ENCODE assay signal across 8 cellular contexts in the genomic region with DNA sequence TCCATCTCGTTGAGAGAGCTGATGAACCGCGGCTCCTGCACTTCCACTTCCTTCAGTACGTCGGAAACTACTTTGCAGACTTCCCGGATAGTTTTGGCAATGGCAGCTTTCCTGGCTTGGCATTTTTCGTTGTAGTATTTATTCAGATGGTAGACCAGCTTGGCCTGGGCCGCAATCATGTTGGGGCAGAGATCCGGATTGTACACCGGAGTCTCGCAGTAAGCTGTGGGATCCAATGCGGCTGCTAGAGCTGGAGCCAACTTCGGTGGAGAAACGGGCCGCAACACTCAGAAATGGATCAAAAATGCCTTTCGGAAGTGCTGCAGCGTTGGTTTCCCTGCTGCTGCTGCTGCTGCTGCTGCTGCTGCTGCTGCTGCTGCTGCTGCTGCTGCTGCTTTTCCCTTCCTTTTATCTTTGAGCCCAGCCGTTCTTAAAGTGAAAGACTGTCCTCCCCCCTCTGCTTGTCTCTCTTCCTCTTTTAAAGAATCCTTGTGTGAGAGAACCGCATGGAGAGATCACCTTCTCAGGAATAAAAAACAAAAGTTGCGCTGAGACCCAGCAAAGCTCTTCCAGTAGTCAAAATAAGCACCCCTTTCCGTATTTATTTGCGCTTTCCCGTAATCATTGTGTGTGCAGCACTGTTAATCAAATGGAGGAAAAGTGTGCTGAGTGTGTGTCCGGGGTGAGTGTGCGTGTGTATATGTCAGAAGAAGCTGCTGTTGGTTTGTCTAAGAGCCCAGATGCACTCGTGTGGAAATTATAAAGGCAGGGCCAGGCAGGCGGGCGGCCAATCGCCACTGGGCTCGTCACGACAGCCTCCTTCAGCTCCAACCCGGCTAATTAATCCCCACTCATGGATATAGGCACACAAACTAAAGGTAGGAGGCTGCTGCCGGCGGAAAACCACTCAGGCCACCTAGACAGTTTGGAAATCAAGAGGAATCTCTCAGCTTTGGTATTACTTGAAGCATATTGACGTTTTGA. TPM values are rescaled to one million over a fixed set of nuclear protein-coding genes. Genes with fewer than 3 reads are reported as not detected.
A peak's percentile ranks its signal among the peaks of the same experiment; 100 is the strongest.
DNase-seq lines count a peak whose midpoint lies in the region; ATAC-seq and TF ChIP-seq lines count a peak whose summit lies in the region.

A gene (minus strand): TSS at position 730 of the 984 bp plus-strand sequence. CDS start 551 bp downstream, at position 179.

- peaks cover 9 to 10% of the 10 kb centered on the region in 2 experiments for H3K9me3 ChIP-seq in CD4-positive, CD25-positive, alpha-beta regulatory T cell (ENCODE audit: control insufficient read depth in 2 of 2, low read length in 2 of 2)
- H3K9me3 ChIP-seq in IMR-90 (ENCODE audit: control insufficient read depth, insufficient read depth, low read length) (peaks cover 6% of the 10 kb centered on the region; the same call in 1 of the 2 replicates), neutrophil (no peaks in the 10 kb centered on the region)

- no peak for ATAC-seq in CD4-positive, CD25-positive, alpha-beta regulatory T cell (ENCODE audit: low read depth in 2 of 2)
- ATAC-seq in IMR-90 (ENCODE audit: low read depth) = peak; percentile 69
- no peak for ATAC-seq in activated B cell treated with CpG ODN at 0.5 μM for 24 hours (ENCODE audit: low read depth)
- no peak for ATAC-seq in GM18907 (IDR thresholded peaks at IDR 0.05; ENCODE audit: unreplicated experiment)

- in situ Hi-C loops in IMR-90 (cut with MboI; ENCODE audit: low sequenced_read_pairs) = no loop called here

- no peak within 1 kb of the TSS for H2BK15ac ChIP-seq in IMR-90 (ENCODE audit: low read depth, low read length)

- H4K20me1 ChIP-seq in IMR-90 (ENCODE audit: insufficient read depth, low read length) = no peaks in the 10 kb centered on the region

- no peak within 1 kb of the TSS for H3K4me3 ChIP-seq in CD4-positive, CD25-positive, alpha-beta regulatory T cell (ENCODE audit: low read depth, low read length)
- H3K4me3 ChIP-seq in IMR-90 (ENCODE audit: insufficient read depth, low read depth, low read length) (peak within 1 kb of the TSS; percentile 43), neutrophil (ENCODE audit: low read depth in 1 of 2, low read length in 1 of 2) (peak within 1 kb of the TSS; percentile 7 to 9)

- peak within 1 kb of the TSS in 3 of 4 donors; percentile 33 to 68 (median 60) for H3K4me3 Mint-ChIP-seq in CD4-positive, CD25-positive, alpha-beta regulatory T cell
- H3K4me3 Mint-ChIP-seq in activated B cell treated with CpG ODN at 0.5 μM for 24 hours = peak within 1 kb of the TSS; percentile 76

- H3K4me1 ChIP-seq in CD4-positive, CD25-positive, alpha-beta regulatory T cell (ENCODE audit: control insufficient read depth, insufficient read depth, low read length, poor library complexity, severe bottlenecking) = no peaks in the 10 kb centered on the region
- H3K4me1 ChIP-seq in IMR-90 (ENCODE audit: control insufficient read depth, insufficient read depth, low read length) (no peaks in the 10 kb centered on the region), neutrophil (ENCODE audit: control insufficient read depth in 1 of 2, insufficient read depth in 1 of 2, low read depth in 1 of 2, low read length in 1 of 2) (peaks cover 7 to 11% of the 10 kb centered on the region in 2 experiments)

- peak within 1 kb of the TSS; percentile 9; the same call in 1 of the 2 replicates for H3K4ac ChIP-seq in IMR-90 (ENCODE audit: low read depth, low read length)

- peaks cover 0 to 24% (median 7%) of the 10 kb centered on the region in 4 donors for H3K4me1 Mint-ChIP-seq in CD4-positive, CD25-positive, alpha-beta regulatory T cell
- H3K4me1 Mint-ChIP-seq in activated B cell treated with CpG ODN at 0.5 μM for 24 hours = peaks cover 33% of the 10 kb centered on the region

- H3K27me3 ChIP-seq in CD4-positive, CD25-positive, alpha-beta regulatory T cell (ENCODE audit: control insufficient read depth, insufficient read depth, low read length) = peaks cover 30% of the 10 kb centered on the region
- H3K27me3 ChIP-seq in IMR-90 (ENCODE audit: control insufficient read depth, insufficient read depth, low read length) = peaks cover 54% of the 10 kb centered on the region
- H3K27me3 ChIP-seq in neutrophil = peaks cover 100% of the 10 kb centered on the region

- no peak within 1 kb of the TSS for H4K5ac ChIP-seq in IMR-90 (ENCODE audit: low read depth, low read length)

- DNase-seq in CD4-positive, CD25-positive, alpha-beta regulatory T cell = peak in 1 of 3 donors; percentile 19
- DNase-seq in IMR-90 (peak; percentile 19), activated B cell treated with CpG ODN at 0.5 μM for 24 hours (no peak), germinal center (ENCODE audit: low spot score) (peak; percentile 5), NCI-H146 (lab: John Stamatoyannopoulos, UW) (no peak)
- DNase-seq in activated naive CD4-positive, alpha-beta T cell treated with Interleukin-2 at 50 U/mL for 16 hours = no peak

- no peak within 1 kb of the TSS for H2BK5ac ChIP-seq in IMR-90 (ENCODE audit: low read depth, low read length, poor library complexity, severe bottlenecking)

- no peak for TF ChIP-seq RAD21 in IMR-90 (IDR thresholded peaks at IDR 0.05; ENCODE audit: low read length)

- POLR2A ChIA-PET in IMR-90 (lab: Charles Lee; ENCODE audit: unreplicated experiment) = interaction anchor here (0.5 to 0.9 kb wide), 2 partner anchors 109 to 267 kb away, joined by 3 to 5 read pairs; no protein-coding TSS in a partner anchor
- POLR2A ChIA-PET in activated B cell treated with CpG ODN at 0.5 μM for 24 hours (lab: Charles Lee) = no interaction called here

- no peak for TF ChIP-seq POLR2A in IMR-90 (IDR thresholded peaks at IDR 0.05; ENCODE audit: low read depth, low read length)

- H3K79me1 ChIP-seq in IMR-90 (ENCODE audit: low read depth in 1 of 2, low read length in 2 of 2) = no peaks in the 10 kb centered on the region

- H3K23ac ChIP-seq in IMR-90 (ENCODE audit: low read depth, low read length) = peak within 1 kb of the TSS; percentile 69; the same call in 1 of the 2 replicates

- H3K9me1 ChIP-seq in IMR-90 (ENCODE audit: insufficient read depth, low read length) = no peaks in the 10 kb centered on the region

- no peaks in the 10 kb centered on the region for H3K36me3 ChIP-seq in CD4-positive, CD25-positive, alpha-beta regulatory T cell (ENCODE audit: control insufficient read depth, insufficient read depth, low read length)
- H3K36me3 ChIP-seq in IMR-90 (ENCODE audit: control insufficient read depth, insufficient read depth, low read length) (no peaks in the 10 kb centered on the region), neutrophil (no peaks in the 10 kb centered on the region)

- no peak within 1 kb of the TSS for H3K18ac ChIP-seq in IMR-90 (ENCODE audit: low read depth, low read length)

- BruUV-seq in IMR-90 (replicated peaks; lab: Mats Ljungman, UMichigan) = no TSS peak

- H3K9me3 Mint-ChIP-seq in CD4-positive, CD25-positive, alpha-beta regulatory T cell = peaks cover 2 to 29% (median 6%) of the 10 kb centered on the region in 7 donors
- H3K9me3 Mint-ChIP-seq in activated B cell treated with CpG ODN at 0.5 μM for 24 hours = peaks cover 2% of the 10 kb centered on the region

- H3K27me3 Mint-ChIP-seq in CD4-positive, CD25-positive, alpha-beta regulatory T cell = peaks cover 59% of the 10 kb centered on the region
- H3K27me3 Mint-ChIP-seq in activated B cell treated with CpG ODN at 0.5 μM for 24 hours = peaks cover 65% of the 10 kb centered on the region

- H3K27ac ChIP-seq in CD4-positive, CD25-positive, alpha-beta regulatory T cell (ENCODE audit: insufficient read depth, low read length, poor library complexity, severe bottlenecking) = no peak within 1 kb of the TSS
- H3K27ac ChIP-seq in IMR-90 (ENCODE audit: insufficient read depth, low read length) (no peak within 1 kb of the TSS), neutrophil (no peak within 1 kb of the TSS)

- intact Hi-C loops in IMR-90 (cut with micrococcal nuclease) (loop anchor here (5.0 to 10.0 kb wide), 3 partner anchors 249 to 479 kb away; no protein-coding TSS in a partner anchor), activated B cell treated with CpG ODN at 0.5 μM for 24 hours (cut with micrococcal nuclease) (no loop called here)

- no peak within 1 kb of the TSS for H2AK9ac ChIP-seq in IMR-90 (replicated peaks; ENCODE audit: low read depth, low read length, poor library complexity)

- TF ChIP-seq CTCF in IMR-90 (conservative IDR thresholded peaks at IDR 0.05; ENCODE audit: low read depth, low read length) = no peak
- no peak for TF ChIP-seq CTCF in activated B cell treated with CpG ODN at 0.5 μM for 24 hours (IDR thresholded peaks at IDR 0.05)
- TF ChIP-seq CTCF in neutrophil (IDR thresholded peaks at IDR 0.05) = no peak

- no peak within 1 kb of the TSS for H3K14ac ChIP-seq in IMR-90 (replicated peaks; ENCODE audit: low read depth, low read length)

- H2BK120ac ChIP-seq in IMR-90 (ENCODE audit: low read depth, low read length) = peak within 1 kb of the TSS; percentile 38

- no peak within 1 kb of the TSS for H2BK20ac ChIP-seq in IMR-90 (ENCODE audit: low read depth, low read length)

- H3K9ac ChIP-seq in IMR-90 (ENCODE audit: low read depth, low read length) = peak within 1 kb of the TSS; percentile 28; the same call in 1 of the 2 replicates

- no peaks in the 10 kb centered on the region for H3K36me3 Mint-ChIP-seq in CD4-positive, CD25-positive, alpha-beta regulatory T cell
- no peaks in the 10 kb centered on the region for H3K36me3 Mint-ChIP-seq in activated B cell treated with CpG ODN at 0.5 μM for 24 hours (ENCODE audit: low read depth)

- H2AFZ ChIP-seq in IMR-90 (replicated peaks; ENCODE audit: low read length, poor library complexity) = peak within 1 kb of the TSS; percentile 89

- dilution Hi-C loops in IMR-90 (cut with HindIII; ENCODE audit: low sequenced_read_pairs, unreplicated experiment) = no loop called here

- H3K27ac Mint-ChIP-seq in CD4-positive, CD25-positive, alpha-beta regulatory T cell = peak within 1 kb of the TSS in 1 of 3 donors; percentile 54
- no peak within 1 kb of the TSS for H3K27ac Mint-ChIP-seq in activated B cell treated with CpG ODN at 0.5 μM for 24 hours

- CTCF ChIA-PET in IMR-90 (lab: Yijun Ruan, JAX) = no interaction called here
- CTCF ChIA-PET in activated B cell treated with CpG ODN at 0.5 μM for 24 hours (lab: Charles Lee) = no interaction called here

- 14% methylated on average over 16 of the region's 35 CpGs; no CpG with 5 or more reads in 1 of the 2 experiments for WGBS in IMR-90 (ENCODE audit: extremely low coverage in 2 of 2, insufficient read length in 1 of 2), 2 experiments

- H4K91ac ChIP-seq in IMR-90 (ENCODE audit: insufficient read depth, low read depth, low read length) = no peak within 1 kb of the TSS

- H3K56ac ChIP-seq in IMR-90 (ENCODE audit: extremely low read depth, insufficient read depth, low read length) = no peak within 1 kb of the TSS

- H3K4me2 ChIP-seq in IMR-90 (ENCODE audit: low read depth, low read length) = peak within 1 kb of the TSS; percentile 49

- H2AK5ac ChIP-seq in IMR-90 (ENCODE audit: low read depth, low read length) = no peak within 1 kb of the TSS

- H4K8ac ChIP-seq in IMR-90 (ENCODE audit: low read depth in 2 of 2, low read length in 2 of 2) = no peak within 1 kb of the TSS; a peak in 1 of 4 replicates

RNA-seq across cellular contexts. Expression of the gene that starts here (rescaled TPM):
- total RNA-seq in CD4-positive, CD25-positive, alpha-beta regulatory T cell = not detected
- polyA plus RNA-seq in CD4-positive, CD25-positive, alpha-beta regulatory T cell = not detected
- total RNA-seq in IMR-90 (2012; rRNA removed) (0.72 and 0.83 TPM in 2 replicates), activated B cell treated with CpG ODN at 0.5 μM for 24 hours (not detected in 2 replicates)
- polyA plus RNA-seq in IMR-90 (2012; rRNA removed) = 0.53 and 0.59 TPM in 2 replicates
- polyA plus RNA-seq in IMR-90 (2012; cell fraction: cytosol; rRNA removed) = 0.20 and 0.21 TPM in 2 replicates
- polyA plus RNA-seq in IMR-90 (2012; cell fraction: nucleus; rRNA removed; ENCODE audit: low replicate concordance) = 0.11 and 0.18 TPM in 2 replicates

Comparison
In these comparisons a context has a peak if more than half of its experiments do, and no peak if none do; other contexts are left out.
1. Peak in DNase-seq, ATAC-seq, H3K4me3 ChIP-seq, H3K9ac ChIP-seq and H3K4me2 ChIP-seq in IMR-90; RNA of the gene not detected or under 1 TPM.